In the genomic region with DNA sequence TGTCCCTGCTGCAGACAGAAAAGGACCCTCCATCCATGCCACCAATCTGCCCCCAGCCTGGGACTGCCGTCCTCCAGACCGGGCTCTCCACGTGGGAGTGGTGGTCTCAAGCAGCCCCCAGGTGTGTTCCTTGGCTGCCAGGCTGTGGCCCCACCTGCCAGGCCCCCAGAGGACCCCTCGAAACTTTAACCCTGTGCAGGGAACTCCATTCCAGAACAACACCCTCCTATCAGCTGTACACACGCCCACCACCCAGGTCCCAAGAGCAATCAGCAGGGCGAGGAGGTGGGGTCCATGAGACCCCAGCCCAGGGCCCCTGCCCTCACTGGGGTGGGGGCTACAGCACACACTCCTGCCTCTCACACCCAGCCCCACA, we compare ENCODE assay signal across 10 cellular contexts. TPM values are rescaled to one million over a fixed set of nuclear protein-coding genes. Genes with fewer than 3 reads are reported as not detected.
DNase-seq lines count a peak whose midpoint lies in the region; FAIRE-seq and TF ChIP-seq lines count a peak whose summit lies in the region.
"Had no signal": no experiment of that assay in that cellular context is flagged by ENCODE, and none has a peak within 500 bp of the region (broad histone marks: within the 10 kb centered on the region; RNA-seq: fewer than 3 reads in every experiment).

No MANE protein-coding gene starts in this region.

- TF ChIP-seq CTCF in AG04449 (IDR thresholded peaks at IDR 0.05; ENCODE audit: insufficient read depth, low read length, missing control alignments), result no peak
- no peak for TF ChIP-seq CTCF in keratinocyte (optimal IDR thresholded peaks at IDR 0.05 in 1 of 3, IDR thresholded peaks at IDR 0.05 in 1 of 3, conservative IDR thresholded peaks at IDR 0.05 in 1 of 3; ENCODE audit: extremely low read depth in 1 of 3, insufficient read depth in 2 of 3, low read length in 3 of 3)

- H3K4me3 Mint-ChIP-seq in activated CD4-positive, alpha-beta memory T cell treated with anti-CD3 and anti-CD28 coated beads, Interleukin-2, amount 10 ng/mL, durations not matched to agents 7 days and 5 days, result peak overlapping the region; percentile 65

- peak overlapping the region; percentile 82 for H3K4me2 ChIP-seq in GM23248 (ENCODE audit: unreplicated experiment)
- peak overlapping the region; percentile 58 for H3K4me2 ChIP-seq in keratinocyte (ENCODE audit: control insufficient read depth, extremely low read depth, insufficient read depth, low read depth, low read length)

- H3K36me3 ChIP-seq in GM23248 (ENCODE audit: low read depth), result no peaks in the 10 kb centered on the region
- H3K36me3 ChIP-seq in keratinocyte (ENCODE audit: control insufficient read depth in 2 of 2, extremely low read depth in 1 of 2, insufficient read depth in 2 of 2, low read length in 2 of 2), result peaks cover 0 to 2% of the 10 kb centered on the region in 2 experiments
- H3K36me3 ChIP-seq: ovary, upper lobe of right lung had no signal

- H3K4me1 ChIP-seq in GM23248 (ENCODE audit: insufficient read depth), result 0 out of 2 replicates have a peak, but pooled peaks cover 7% of the 10 kb centered on the region
- H3K4me1 ChIP-seq in keratinocyte (ENCODE audit: control insufficient read depth, extremely low read depth, insufficient read depth, low read length), result peaks cover 4% of the 10 kb centered on the region

- H3K79me2 ChIP-seq in GM23248 (ENCODE audit: insufficient read depth), result peaks cover 16% of the 10 kb centered on the region
- H3K79me2 ChIP-seq in keratinocyte (ENCODE audit: control insufficient read depth, insufficient read depth, low read length), result no peaks in the 10 kb centered on the region

- no peaks in the 10 kb centered on the region for H4K20me1 ChIP-seq in GM23248 (ENCODE audit: insufficient read depth)
- H4K20me1 ChIP-seq in keratinocyte (ENCODE audit: control insufficient read depth, extremely low read depth, insufficient read depth, low read length), result no peaks in the 10 kb centered on the region

- H3K27me3 ChIP-seq in GM23248 (replicated peaks; ENCODE audit: insufficient read depth) (no peaks in the 10 kb centered on the region), keratinocyte (ENCODE audit: control insufficient read depth, extremely low read depth, insufficient read depth, low read length) (no peaks in the 10 kb centered on the region)
- H3K27me3 ChIP-seq: ovary, upper lobe of right lung had no signal

- H3K9me2 ChIP-seq in GM23248 (ENCODE audit: insufficient read depth), result no peaks in the 10 kb centered on the region

- no peak overlapping the region for H3K27ac ChIP-seq in GM23248
- H3K27ac ChIP-seq in keratinocyte (ENCODE audit: control insufficient read depth, insufficient read depth, low read length), result no peak overlapping the region
- H3K27ac ChIP-seq: ovary, upper lobe of right lung had no signal

- peaks cover 16% of the 10 kb centered on the region for H3K4me1 Mint-ChIP-seq in activated CD4-positive, alpha-beta memory T cell treated with anti-CD3 and anti-CD28 coated beads, Interleukin-2, amount 10 ng/mL, durations not matched to agents 7 days and 5 days

- H3F3A ChIP-seq in GM23248 (ENCODE audit: insufficient read depth), result no peaks in the 10 kb centered on the region

- no peaks in the 10 kb centered on the region for H3K36me3 Mint-ChIP-seq in activated CD4-positive, alpha-beta memory T cell treated with anti-CD3 and anti-CD28 coated beads, Interleukin-2, amount 10 ng/mL, durations not matched to agents 7 days and 5 days (ENCODE audit: low read depth)

- FAIRE-seq in keratinocyte (lab: Jason Lieb, UNC), result no peak

- CTCF ChIA-PET in AG04449 (lab: Yijun Ruan, JAX), result interaction anchor here (1.0 kb wide), 2 partner anchors 12 to 24 kb away, joined by 3 to 4 read pairs; no protein-coding TSS in a partner anchor
- CTCF ChIA-PET in activated CD4-positive, alpha-beta memory T cell treated with anti-CD3 and anti-CD28 coated beads, Interleukin-2, amount 10 ng/mL, durations not matched to agents 7 days and 5 days (lab: Charles Lee), result interaction anchor here (1.6 kb wide), 1 partner anchor 18 kb away, joined by 4 read pairs; no protein-coding TSS in a partner anchor

- dilution Hi-C loops in keratinocyte (cut with MboI; ENCODE audit: extremely low pct_ligation_motif_present, low sequenced_read_pairs), result no loop called here

- H2AFZ ChIP-seq in GM23248 (no peak overlapping the region), keratinocyte (ENCODE audit: control insufficient read depth, low read length) (no peak overlapping the region)

- H3K9me3 Mint-ChIP-seq in activated CD4-positive, alpha-beta memory T cell treated with anti-CD3 and anti-CD28 coated beads, Interleukin-2, amount 10 ng/mL, durations not matched to agents 7 days and 5 days, result no peaks in the 10 kb centered on the region

- in situ Hi-C loops in GM23248 (cut with MboI) (no loop called here), G401 (cut with HindIII; ENCODE audit: low sequenced_read_pairs) (no loop called here)

- DNase-seq in AG04449 (ENCODE audit: low read depth, low spot score) (no peak), GM23248 (no peak), keratinocyte (ENCODE audit: low read depth, low spot score) (no peak), pons (ENCODE audit: low spot score) (no peak), EL (no peak), NAMALWA (ENCODE audit: low spot score) (no peak), G401 (ENCODE audit: low spot score) (no peak)
- no peak for DNase-seq in activated CD4-positive, alpha-beta memory T cell treated with anti-CD3 and anti-CD28 coated beads, Interleukin-2, amount 10 ng/mL, durations not matched to agents 7 days and 5 days
- DNase-seq: upper lobe of right lung had no signal

- H3K4me3 ChIP-seq in AG04449 (ENCODE audit: low read depth, low read length) (peak overlapping the region; percentile 56), GM23248 (peak overlapping the region; percentile 86), keratinocyte (ENCODE audit: control insufficient read depth in 2 of 3, extremely low read depth in 1 of 3, insufficient read depth in 2 of 3, low read depth in 1 of 3, low read length in 3 of 3) (peak overlapping the region in 1 of 3 experiments; percentile 20)
- H3K4me3 ChIP-seq: ovary had no signal

- H3K9ac ChIP-seq in GM23248 (peak overlapping the region; percentile 28; the same call in 1 of the 2 replicates), keratinocyte (ENCODE audit: control insufficient read depth, extremely low read depth, insufficient read depth, low read length) (no peak overlapping the region)

- H3K9me3 ChIP-seq in GM23248 (ENCODE audit: low read depth), result no peaks in the 10 kb centered on the region
- H3K9me3 ChIP-seq in keratinocyte (ENCODE audit: control insufficient read depth, low read depth, low read length), result no peaks in the 10 kb centered on the region
- H3K9me3 ChIP-seq: ovary, upper lobe of right lung had no signal

- no peaks in the 10 kb centered on the region for H3K27me3 Mint-ChIP-seq in activated CD4-positive, alpha-beta memory T cell treated with anti-CD3 and anti-CD28 coated beads, Interleukin-2, amount 10 ng/mL, durations not matched to agents 7 days and 5 days

- POLR2A ChIA-PET in AG04449 (lab: Yijun Ruan, JAX), result interaction anchor here (0.7 kb wide), 1 partner anchor 8 kb away, joined by 4 read pairs; no protein-coding TSS in a partner anchor
- POLR2A ChIA-PET in activated CD4-positive, alpha-beta memory T cell treated with anti-CD3 and anti-CD28 coated beads, Interleukin-2, amount 10 ng/mL, durations not matched to agents 7 days and 5 days (lab: Charles Lee), result interaction anchor here (0.6 to 1.4 kb wide), 6 partner anchors 9 to 69 kb away, joined by 3 to 5 read pairs (median 3); partner anchors contain the start of genes MAFG and SIRT7

- H3K27ac Mint-ChIP-seq in activated CD4-positive, alpha-beta memory T cell treated with anti-CD3 and anti-CD28 coated beads, Interleukin-2, amount 10 ng/mL, durations not matched to agents 7 days and 5 days, result no peak overlapping the region

- 89 to 95% methylated on average over 5 to 6 of the region's 6 CpGs for WGBS in GM23248 (ENCODE audit: low coverage in 1 of 2, low lambda C conversion rate in 2 of 2, missing lambda C conversion rate in 2 of 2), 2 experiments

- no peaks in the 10 kb centered on the region for H3K9me1 ChIP-seq in keratinocyte (ENCODE audit: control insufficient read depth, extremely low read depth, insufficient read depth, low read length)

RNA-seq across cellular contexts. Expression of gene PYCR1, which starts 1.4 kb away (rescaled TPM):
- total RNA-seq in GM23248 (2014; rRNA removed; shearing (Covaris generic)), result 229 and 279 TPM in 2 replicates
- polyA plus RNA-seq in GM23248 (2016; fragmentation: Nextera tagmentation; extraction: Ambion mirVana) (181 and 197 TPM in 2 replicates), keratinocyte (22.2 to 27.9 TPM (median 27.9 TPM) in 3 replicates)
- total RNA-seq in activated CD4-positive, alpha-beta memory T cell treated with anti-CD3 and anti-CD28 coated beads, Interleukin-2, amount 10 ng/mL, durations not matched to agents 7 days and 5 days, result 10 to 100 TPM; 25.8 to 34.7 TPM
- polyA plus RNA-seq in keratinocyte (2011; ENCODE audit: low read depth), result 2.4 TPM
- polyA plus RNA-seq in keratinocyte (2011; cell fraction: cytosol; rRNA removed), result 20.0 and 36.4 TPM in 2 replicates
- polyA plus RNA-seq in keratinocyte (2011; cell fraction: nucleus; rRNA removed), result 13.3 and 17.7 TPM in 2 replicates
- polyA plus RNA-seq in keratinocyte (2012; ENCODE audit: low replicate concordance), result 38.8 and 40.1 TPM in 2 replicates
- polyA minus RNA-seq in keratinocyte, result 18.5 to 56.9 TPM (median 24.4 TPM) in 3 replicates
- 44.1 TPM for polyA minus RNA-seq in keratinocyte (2011; cell fraction: cytosol; rRNA and poly(A)+ RNA removed)
- polyA minus RNA-seq in keratinocyte (2011; cell fraction: nucleus; rRNA and poly(A)+ RNA removed), result 9.2 and 11.3 TPM in 2 replicates
- total RNA-seq in G401 (2014; rRNA removed; shearing (Covaris generic)), result 112 and 119 TPM in 2 replicates

RNA-seq across cellular contexts. Expression of gene MAFG, which starts 8.2 kb away (rescaled TPM):
- 17.7 and 19.8 TPM in 2 replicates for total RNA-seq in GM23248 (2014; rRNA removed; shearing (Covaris generic))
- polyA plus RNA-seq in GM23248 (2016; fragmentation: Nextera tagmentation; extraction: Ambion mirVana), result 5.0 and 6.4 TPM in 2 replicates
- 10 to 100 TPM; 35.2 to 36.5 TPM for total RNA-seq in activated CD4-positive, alpha-beta memory T cell treated with anti-CD3 and anti-CD28 coated beads, Interleukin-2, amount 10 ng/mL, durations not matched to agents 7 days and 5 days
- 8.3 to 12.1 TPM (median 9.4 TPM) in 3 replicates for polyA plus RNA-seq in keratinocyte
- 13.3 TPM for polyA plus RNA-seq in keratinocyte (2011; ENCODE audit: low read depth)
- polyA plus RNA-seq in keratinocyte (2011; cell fraction: cytosol; rRNA removed), result 8.2 and 9.7 TPM in 2 replicates
- polyA plus RNA-seq in keratinocyte (2011; cell fraction: nucleus; rRNA removed), result 43.0 and 46.6 TPM in 2 replicates
- 10.2 and 21.0 TPM in 2 replicates for polyA plus RNA-seq in keratinocyte (2012; ENCODE audit: low replicate concordance)
- polyA minus RNA-seq in keratinocyte, result 6.7 to 18.1 TPM (median 6.7 TPM) in 3 replicates
- polyA minus RNA-seq in keratinocyte (2011; cell fraction: cytosol; rRNA and poly(A)+ RNA removed), result 6.5 TPM
- polyA minus RNA-seq in keratinocyte (2011; cell fraction: nucleus; rRNA and poly(A)+ RNA removed), result 8.4 and 9.5 TPM in 2 replicates
- total RNA-seq in G401 (2014; rRNA removed; shearing (Covaris generic)), result 14.5 and 15.6 TPM in 2 replicates

RNA-seq across cellular contexts. Expression of gene MYADML2, which starts 11.3 kb away (rescaled TPM):
- not detected in 2 replicates for total RNA-seq in GM23248 (2014; rRNA removed; shearing (Covaris generic))
- polyA plus RNA-seq in GM23248 (2016; fragmentation: Nextera tagmentation; extraction: Ambion mirVana) (0.14 TPM in 1 of 2 replicates, not detected in the other), keratinocyte (not detected in 3 replicates)
- not detected for total RNA-seq in activated CD4-positive, alpha-beta memory T cell treated with anti-CD3 and anti-CD28 coated beads, Interleukin-2, amount 10 ng/mL, durations not matched to agents 7 days and 5 days
- not detected for polyA plus RNA-seq in keratinocyte (2011; ENCODE audit: low read depth)
- not detected in 2 replicates for polyA plus RNA-seq in keratinocyte (2011; cell fraction: cytosol; rRNA removed)
- not detected in 2 replicates for polyA plus RNA-seq in keratinocyte (2011; cell fraction: nucleus; rRNA removed)
- not detected in 2 replicates for polyA plus RNA-seq in keratinocyte (2012; ENCODE audit: low replicate concordance)
- not detected in 3 replicates for polyA minus RNA-seq in keratinocyte
- polyA minus RNA-seq in keratinocyte (2011; cell fraction: cytosol; rRNA and poly(A)+ RNA removed), result not detected
- polyA minus RNA-seq in keratinocyte (2011; cell fraction: nucleus; rRNA and poly(A)+ RNA removed), result not detected in 2 replicates
- not detected in 2 replicates for total RNA-seq in G401 (2014; rRNA removed; shearing (Covaris generic))
- total RNA-seq: ovary, upper lobe of right lung had no signal
- polyA plus RNA-seq: ovary had no signal

RNA-seq across cellular contexts. Expression of gene SIRT7, which starts 17.7 kb away (rescaled TPM):
- 13.1 and 14.5 TPM in 2 replicates for total RNA-seq in GM23248 (2014; rRNA removed; shearing (Covaris generic))
- polyA plus RNA-seq in GM23248 (2016; fragmentation: Nextera tagmentation; extraction: Ambion mirVana) (9.3 and 11.4 TPM in 2 replicates), keratinocyte (6.9 to 11.9 TPM (median 7.4 TPM) in 3 replicates)
- 10 to 100 TPM; 55.8 to 58.4 TPM for total RNA-seq in activated CD4-positive, alpha-beta memory T cell treated with anti-CD3 and anti-CD28 coated beads, Interleukin-2, amount 10 ng/mL, durations not matched to agents 7 days and 5 days
- 18.2 TPM for polyA plus RNA-seq in keratinocyte (2011; ENCODE audit: low read depth)
- 4.3 and 10.1 TPM in 2 replicates for polyA plus RNA-seq in keratinocyte (2011; cell fraction: cytosol; rRNA removed)
- polyA plus RNA-seq in keratinocyte (2011; cell fraction: nucleus; rRNA removed), result 31.5 and 36.6 TPM in 2 replicates
- 16.7 and 29.6 TPM in 2 replicates for polyA plus RNA-seq in keratinocyte (2012; ENCODE audit: low replicate concordance)
- 22.1 to 28.0 TPM (median 25.2 TPM) in 3 replicates for polyA minus RNA-seq in keratinocyte
- 9.4 TPM for polyA minus RNA-seq in keratinocyte (2011; cell fraction: cytosol; rRNA and poly(A)+ RNA removed)
- polyA minus RNA-seq in keratinocyte (2011; cell fraction: nucleus; rRNA and poly(A)+ RNA removed), result 20.8 and 28.7 TPM in 2 replicates
- 15.4 and 17.6 TPM in 2 replicates for total RNA-seq in G401 (2014; rRNA removed; shearing (Covaris generic))

RNA-seq across cellular contexts. Expression of gene PCYT2, which starts 24.5 kb away (rescaled TPM):
- 34.7 and 36.9 TPM in 2 replicates for total RNA-seq in GM23248 (2014; rRNA removed; shearing (Covaris generic))
- polyA plus RNA-seq in GM23248 (2016; fragmentation: Nextera tagmentation; extraction: Ambion mirVana) (25.6 and 27.6 TPM in 2 replicates), keratinocyte (38.1 to 47.6 TPM (median 45.8 TPM) in 3 replicates)
- 10 to 100 TPM; 41.6 to 44.4 TPM for total RNA-seq in activated CD4-positive, alpha-beta memory T cell treated with anti-CD3 and anti-CD28 coated beads, Interleukin-2, amount 10 ng/mL, durations not matched to agents 7 days and 5 days
- 20.0 TPM for polyA plus RNA-seq in keratinocyte (2011; ENCODE audit: low read depth)
- polyA plus RNA-seq in keratinocyte (2011; cell fraction: cytosol; rRNA removed), result 27.1 and 44.7 TPM in 2 replicates
- polyA plus RNA-seq in keratinocyte (2011; cell fraction: nucleus; rRNA removed), result 47.6 and 52.5 TPM in 2 replicates
- polyA plus RNA-seq in keratinocyte (2012; ENCODE audit: low replicate concordance), result 19.5 and 47.4 TPM in 2 replicates
- polyA minus RNA-seq in keratinocyte, result 42.2 to 60.4 TPM (median 44.2 TPM) in 3 replicates
- 34.7 TPM for polyA minus RNA-seq in keratinocyte (2011; cell fraction: cytosol; rRNA and poly(A)+ RNA removed)
- polyA minus RNA-seq in keratinocyte (2011; cell fraction: nucleus; rRNA and poly(A)+ RNA removed), result 29.9 and 33.6 TPM in 2 replicates
- 41.8 and 60.0 TPM in 2 replicates for total RNA-seq in G401 (2014; rRNA removed; shearing (Covaris generic))
